In genomic region chr17:40818733-40819527, GRCh38 we compare ENCODE assay signal across 1 cellular context.
TF ChIP-seq lines count a peak whose summit lies in the region.

No MANE protein-coding gene starts in this region.

TF ChIP-seq in HepG2, 621 proteins besides CTCF, POLR2A, EP300 and RAD21 (continued from another document):
- TF ChIP-seq, protein P1, sequence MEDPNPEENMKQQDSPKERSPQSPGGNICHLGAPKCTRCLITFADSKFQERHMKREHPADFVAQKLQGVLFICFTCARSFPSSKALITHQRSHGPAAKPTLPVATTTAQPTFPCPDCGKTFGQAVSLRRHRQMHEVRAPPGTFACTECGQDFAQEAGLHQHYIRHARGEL (CRISPR knock-in tag; IDR thresholded peaks at IDR 0.05): no peak
- TF ChIP-seq MXI1 (IDR thresholded peaks at IDR 0.05; ENCODE audit: borderline replicate concordance, low read depth, low read length) (peak; percentile 50; the same call in 1 of the 3 replicates), ZSCAN12 (CRISPR knock-in tag; IDR thresholded peaks at IDR 0.05) (0 out of 2 replicates have a peak, but pooled peaks have one; percentile 7), GATA4 (IDR thresholded peaks at IDR 0.05; ENCODE audit: borderline replicate concordance, low read depth) (0 out of 2 replicates have a peak, but pooled peaks have one; percentile 35), ZSCAN29 (CRISPR knock-in tag; conservative IDR thresholded peaks at IDR 0.05) (no peak), CREM (IDR thresholded peaks at IDR 0.05) (0 out of 2 replicates have a peak, but pooled peaks have one; percentile 33), CREM (CRISPR knock-in tag; IDR thresholded peaks at IDR 0.05) (no peak), ZFP82 (CRISPR knock-in tag; IDR thresholded peaks at IDR 0.05; ENCODE audit: borderline replicate concordance) (peak; percentile 60; the same call in 1 of the 2 replicates), TBL1XR1 (IDR thresholded peaks at IDR 0.05; ENCODE audit: borderline replicate concordance, low read length, partially characterized antibody) (peak; percentile 22), LRRFIP1 (CRISPR knock-in tag; conservative IDR thresholded peaks at IDR 0.05) (no peak), ASH2L (IDR thresholded peaks at IDR 0.05; ENCODE audit: insufficient read length, low read depth, low read length) (peak; percentile 94), ZKSCAN8 (CRISPR knock-in tag; IDR thresholded peaks at IDR 0.05; ENCODE audit: borderline replicate concordance) (0 out of 2 replicates have a peak, but pooled peaks have one; percentile 8), BRF2 (CRISPR knock-in tag; IDR thresholded peaks at IDR 0.05) (peak; percentile 63; the same call in 1 of the 2 replicates), ZNF121 (CRISPR knock-in tag; IDR thresholded peaks at IDR 0.05) (peak; percentile 22; the same call in 1 of the 2 replicates), ATAD3A (CRISPR knock-in tag; IDR thresholded peaks at IDR 0.05) (no peak), ZNF124 (CRISPR knock-in tag; IDR thresholded peaks at IDR 0.05) (no peak), ZMAT3 (CRISPR knock-in tag; conservative IDR thresholded peaks at IDR 0.05) (0 out of 2 replicates have a peak, but pooled peaks have one; percentile 50), SMAD1 (CRISPR knock-in tag; IDR thresholded peaks at IDR 0.05; ENCODE audit: borderline replicate concordance, low read depth) (0 out of 2 replicates have a peak, but pooled peaks have one; percentile 55), RNF2 (conservative IDR thresholded peaks at IDR 0.05; ENCODE audit: low read depth) (no peak; the same call in 1 of the 2 replicates), ZNF772 (CRISPR knock-in tag; IDR thresholded peaks at IDR 0.05) (no peak; the same call in 1 of the 2 replicates), STAT5B (CRISPR knock-in tag; IDR thresholded peaks at IDR 0.05) (no peak), KMT2B (CRISPR knock-in tag; IDR thresholded peaks at IDR 0.05) (peak; percentile 77), THAP9 (CRISPR knock-in tag; IDR thresholded peaks at IDR 0.05; ENCODE audit: borderline replicate concordance) (peak; percentile 75; the same call in 1 of the 2 replicates), FOSL1 (CRISPR knock-in tag; IDR thresholded peaks at IDR 0.05; ENCODE audit: borderline replicate concordance) (no peak), HNF1B (CRISPR knock-in tag; IDR thresholded peaks at IDR 0.05) (peak; percentile 44; the same call in 1 of the 2 replicates), SAFB2 (CRISPR knock-in tag; IDR thresholded peaks at IDR 0.05; ENCODE audit: borderline replicate concordance, low read depth) (no peak)
- TF ChIP-seq, protein P2, sequence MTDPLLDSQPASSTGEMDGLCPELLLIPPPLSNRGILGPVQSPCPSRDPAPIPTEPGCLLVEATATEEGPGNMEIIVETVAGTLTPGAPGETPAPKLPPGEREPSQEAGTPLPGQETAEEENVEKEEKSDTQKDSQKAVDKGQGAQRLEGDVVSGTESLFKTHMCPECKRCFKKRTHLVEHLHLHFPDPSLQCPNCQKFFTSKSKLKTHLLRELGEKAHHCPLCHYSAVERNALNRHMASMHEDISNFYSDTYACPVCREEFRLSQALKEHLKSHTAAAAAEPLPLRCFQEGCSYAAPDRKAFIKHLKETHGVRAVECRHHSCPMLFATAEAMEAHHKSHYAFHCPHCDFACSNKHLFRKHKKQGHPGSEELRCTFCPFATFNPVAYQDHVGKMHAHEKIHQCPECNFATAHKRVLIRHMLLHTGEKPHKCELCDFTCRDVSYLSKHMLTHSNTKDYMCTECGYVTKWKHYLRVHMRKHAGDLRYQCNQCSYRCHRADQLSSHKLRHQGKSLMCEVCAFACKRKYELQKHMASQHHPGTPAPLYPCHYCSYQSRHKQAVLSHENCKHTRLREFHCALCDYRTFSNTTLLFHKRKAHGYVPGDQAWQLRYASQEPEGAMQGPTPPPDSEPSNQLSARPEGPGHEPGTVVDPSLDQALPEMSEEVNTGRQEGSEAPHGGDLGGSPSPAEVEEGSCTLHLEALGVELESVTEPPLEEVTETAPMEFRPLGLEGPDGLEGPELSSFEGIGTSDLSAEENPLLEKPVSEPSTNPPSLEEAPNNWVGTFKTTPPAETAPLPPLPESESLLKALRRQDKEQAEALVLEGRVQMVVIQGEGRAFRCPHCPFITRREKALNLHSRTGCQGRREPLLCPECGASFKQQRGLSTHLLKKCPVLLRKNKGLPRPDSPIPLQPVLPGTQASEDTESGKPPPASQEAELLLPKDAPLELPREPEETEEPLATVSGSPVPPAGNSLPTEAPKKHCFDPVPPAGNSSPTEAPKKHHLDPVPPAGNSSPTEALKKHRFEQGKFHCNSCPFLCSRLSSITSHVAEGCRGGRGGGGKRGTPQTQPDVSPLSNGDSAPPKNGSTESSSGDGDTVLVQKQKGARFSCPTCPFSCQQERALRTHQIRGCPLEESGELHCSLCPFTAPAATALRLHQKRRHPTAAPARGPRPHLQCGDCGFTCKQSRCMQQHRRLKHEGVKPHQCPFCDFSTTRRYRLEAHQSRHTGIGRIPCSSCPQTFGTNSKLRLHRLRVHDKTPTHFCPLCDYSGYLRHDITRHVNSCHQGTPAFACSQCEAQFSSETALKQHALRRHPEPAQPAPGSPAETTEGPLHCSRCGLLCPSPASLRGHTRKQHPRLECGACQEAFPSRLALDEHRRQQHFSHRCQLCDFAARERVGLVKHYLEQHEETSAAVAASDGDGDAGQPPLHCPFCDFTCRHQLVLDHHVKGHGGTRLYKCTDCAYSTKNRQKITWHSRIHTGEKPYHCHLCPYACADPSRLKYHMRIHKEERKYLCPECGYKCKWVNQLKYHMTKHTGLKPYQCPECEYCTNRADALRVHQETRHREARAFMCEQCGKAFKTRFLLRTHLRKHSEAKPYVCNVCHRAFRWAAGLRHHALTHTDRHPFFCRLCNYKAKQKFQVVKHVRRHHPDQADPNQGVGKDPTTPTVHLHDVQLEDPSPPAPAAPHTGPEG (CRISPR knock-in tag; IDR thresholded peaks at IDR 0.05): 0 out of 2 replicates have a peak, but pooled peaks have one; percentile 14
